ENCODE assay signal across 8 cellular contexts in the genomic region with DNA sequence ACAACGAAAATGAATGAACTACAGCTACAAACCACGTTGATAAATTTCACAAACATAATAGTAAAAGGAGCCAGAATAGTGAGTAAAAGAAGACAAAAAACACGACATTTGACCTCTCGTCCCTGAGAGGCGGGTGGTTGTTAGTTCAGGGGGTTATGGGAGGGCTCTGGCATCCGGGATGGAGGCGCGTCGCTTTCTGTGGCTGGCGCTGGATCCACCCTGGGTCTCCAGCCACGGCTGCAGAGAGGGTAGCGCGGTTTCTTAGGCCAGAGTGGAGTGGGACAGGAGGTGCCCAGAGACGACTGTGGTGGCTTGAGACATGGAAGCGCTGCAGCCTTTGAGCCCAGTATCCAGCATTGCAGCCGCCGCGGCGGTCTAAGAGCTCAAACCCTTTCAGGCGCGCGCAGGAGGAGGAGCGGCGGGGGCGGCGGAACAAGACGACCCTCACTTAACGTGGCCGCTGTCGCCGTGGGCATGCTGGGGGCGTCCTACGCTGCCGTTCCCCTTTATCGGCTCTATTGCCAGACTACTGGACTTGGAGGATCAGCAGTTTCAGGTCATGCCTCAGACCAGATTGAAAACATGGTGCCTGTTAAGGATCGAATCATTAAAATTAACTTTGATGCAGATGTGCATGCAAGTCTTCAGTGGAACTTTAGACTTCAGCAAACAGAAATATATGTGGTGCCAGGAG. TPM values are rescaled to one million over a fixed set of nuclear protein-coding genes. Genes with fewer than 3 reads are reported as not detected.
DNase-seq lines count a peak whose midpoint lies in the region; ATAC-seq and TF ChIP-seq lines count a peak whose summit lies in the region.

No MANE protein-coding gene starts in this region.

- H3K9me3 Mint-ChIP-seq in endodermal cell (peaks cover 6% of the 10 kb centered on the region), osteocyte (ENCODE audit: unreplicated experiment) (no peaks in the 10 kb centered on the region)

- no peaks in the 10 kb centered on the region for H3K36me3 Mint-ChIP-seq in endodermal cell (ENCODE audit: low read depth)
- no peaks in the 10 kb centered on the region for H3K36me3 Mint-ChIP-seq in osteocyte (ENCODE audit: unreplicated experiment)

- in situ Hi-C loops in gastrocnemius medialis (cut with MboI; ENCODE audit: low sequenced_read_pairs in 4 of 4) = no loop called here

- peaks cover 18% of the 10 kb centered on the region for H3K27me3 ChIP-seq in endodermal cell (ENCODE audit: control insufficient read depth, insufficient read depth, low read length, poor library complexity, severe bottlenecking)
- H3K27me3 ChIP-seq in gastrocnemius medialis = peaks cover 17 to 30% (median 25%) of the 10 kb centered on the region in 3 donors

- peaks cover 10% of the 10 kb centered on the region for H3K27me3 Mint-ChIP-seq in endodermal cell (ENCODE audit: insufficient read depth)
- H3K27me3 Mint-ChIP-seq in osteocyte (ENCODE audit: unreplicated experiment) = peaks cover 32% of the 10 kb centered on the region

- no peak for ATAC-seq in gastrocnemius medialis

- H3K36me3 ChIP-seq in endodermal cell (ENCODE audit: control insufficient read depth, insufficient read depth, low read length) (no peaks in the 10 kb centered on the region), gastrocnemius medialis (no peaks in the 10 kb centered on the region)

- DNase-seq in ELF-1 (ENCODE audit: low read depth, low spot score) = peak; percentile 54
- peak; percentile 34 for DNase-seq in NCI-H2227 treated with DMSO at 0.1 percent for 48 hours (lab: John Stamatoyannopoulos, UW)
- DNase-seq in endodermal cell = peak; percentile 78
- no peak for DNase-seq in osteocyte (ENCODE audit: extremely low spot score, unreplicated experiment)
- DNase-seq in NOMO-1 treated with DMSO at 0.1 percent for 48 hours (lab: John Stamatoyannopoulos, UW; ENCODE audit: unreplicated experiment) = no peak
- no peak for DNase-seq in gastrocnemius medialis
- DNase-seq in NCI-H446 (lab: John Stamatoyannopoulos, UW) = no peak
- no peak for DNase-seq in stimulated activated naive CD4-positive, alpha-beta T cell treated with Interleukin-2 at 50 U/mL for 16 hours (lab: John Stamatoyannopoulos, UW)

- H3K4me3 Mint-ChIP-seq in endodermal cell (peak overlapping the region; percentile 82), osteocyte (ENCODE audit: unreplicated experiment) (peak overlapping the region; percentile 73)

- intact Hi-C loops in gastrocnemius medialis (cut with DNase I; ENCODE audit: low total_unique reads) = no loop called here

- H3K4me1 ChIP-seq in endodermal cell (ENCODE audit: control insufficient read depth, insufficient read depth, low read length) (no peaks in the 10 kb centered on the region), gastrocnemius medialis (peaks cover 0 to 5% of the 10 kb centered on the region in 2 donors)

- TF ChIP-seq CTCF in endodermal cell (conservative IDR thresholded peaks at IDR 0.05) (no peak), osteocyte (IDR thresholded peaks at IDR 0.05) (no peak), gastrocnemius medialis (IDR thresholded peaks at IDR 0.05 in 4 of 5, conservative IDR thresholded peaks at IDR 0.05 in 1 of 5) (no peak)

- WGBS in endodermal cell (ENCODE audit: insufficient coverage in 1 of 2, insufficient read length in 1 of 2), 2 experiments = 9 to 12% methylated on average over 16 to 35 of the region's 36 CpGs

- H3K9me3 ChIP-seq in endodermal cell (ENCODE audit: control insufficient read depth, low read length) (no peaks in the 10 kb centered on the region), gastrocnemius medialis (no peaks in the 10 kb centered on the region)

- H3K4me3 ChIP-seq in endodermal cell (ENCODE audit: low read length) = peak overlapping the region; percentile 83
- peak overlapping the region in 1 of 4 donors; percentile 16 for H3K4me3 ChIP-seq in gastrocnemius medialis

- H3K4me1 Mint-ChIP-seq in endodermal cell (peaks cover 2% of the 10 kb centered on the region), osteocyte (ENCODE audit: unreplicated experiment) (peaks cover 19% of the 10 kb centered on the region)

- H3K27ac ChIP-seq in endodermal cell (ENCODE audit: low read depth, low read length) = no peak overlapping the region
- no peak overlapping the region for H3K27ac ChIP-seq in gastrocnemius medialis

- H3K9ac ChIP-seq in endodermal cell (ENCODE audit: extremely low read depth, low read length, poor library complexity, severe bottlenecking) = peak overlapping the region; percentile 36

- peak overlapping the region; percentile 93 for H3K27ac Mint-ChIP-seq in endodermal cell
- H3K27ac Mint-ChIP-seq in osteocyte (ENCODE audit: unreplicated experiment) = no peak overlapping the region

- no peak for TF ChIP-seq POLR2A in gastrocnemius medialis (IDR thresholded peaks at IDR 0.05)

RNA-seq across cellular contexts. Expression of a gene that starts 3.7 kb away (rescaled TPM):
- total RNA-seq in endodermal cell (1 to 10 TPM; 4.1 to 7.1 TPM), osteocyte (5.4 and 6.0 TPM in 2 replicates), gastrocnemius medialis (under 1 TPM in 2 of 4 donors, not detected in 2; 0.25 to 0.62 TPM)
- 9.2 TPM for polyA plus RNA-seq in endodermal cell (2013, experiment 1 of 2)
- 8.4 TPM for polyA plus RNA-seq in endodermal cell (2013, experiment 2 of 2)

RNA-seq across cellular contexts. Expression of a gene that starts 47.4 kb away (rescaled TPM):
- total RNA-seq in endodermal cell = 10 to 100 TPM; 10.5 to 12.8 TPM
- polyA plus RNA-seq in endodermal cell (2013, experiment 1 of 2) = 11.0 TPM
- polyA plus RNA-seq in endodermal cell (2013, experiment 2 of 2) = 9.4 TPM
- total RNA-seq in osteocyte = 4.5 and 5.7 TPM in 2 replicates
- total RNA-seq in gastrocnemius medialis = 1 to 10 TPM in 1 of 4 donors, under 1 TPM in 3; 0.42 to 1.9 (median 0.63) TPM

Comparison
In these comparisons a context has a peak if more than half of its experiments do, and no peak if none do; other contexts are left out.
1. DNase-seq: peak in ELF-1 (single experiment), NCI-H2227 treated with DMSO at 0.1 percent for 48 hours (single experiment) and endodermal cell (single experiment); none in osteocyte (single experiment), NOMO-1 treated with DMSO at 0.1 percent for 48 hours (single experiment), gastrocnemius medialis (0 of 2), NCI-H446 (0 of 2) and stimulated activated naive CD4-positive, alpha-beta T cell treated with Interleukin-2 at 50 U/mL for 16 hours (single experiment).